ENCODE assay signal across 8 cellular contexts in genomic region chr19:12838182-12838890, GRCh38. TPM values are rescaled to one million over a fixed set of nuclear protein-coding genes. Genes with fewer than 3 reads are reported as not detected.
DNase-seq lines count a peak whose midpoint lies in the region; ATAC-seq and TF ChIP-seq lines count a peak whose summit lies in the region.

Gene MAST1, plus strand, starts transcription at chr19:12838515. Its CDS starts 58 bp downstream, at chr19:12838573.

- H3K4me2 ChIP-seq in PC-3 (ENCODE audit: low read length) = peak within 1 kb of the TSS; percentile 94

- H3K27ac ChIP-seq in C4-2B (peak within 1 kb of the TSS; percentile 10), PC-3 (ENCODE audit: low read length) (no peak within 1 kb of the TSS), gastrocnemius medialis (no peak within 1 kb of the TSS)

- intact Hi-C loops in PC-3 (cut with micrococcal nuclease) = loop anchor here (5.0 kb wide), 1 partner anchor 36 kb away; the partner anchor contains the start of genes PRDX2 and THSD8
- intact Hi-C loops in left cardiac atrium (cut with DNase I) = no loop called here
- intact Hi-C loops in gastrocnemius medialis (cut with DNase I; ENCODE audit: low total_unique reads) = no loop called here

- H3K27ac Mint-ChIP-seq in activated naive CD4-positive, alpha-beta T cell treated with anti-CD3 and anti-CD28 coated beads, Interleukin-2, amount 50 U/mL, for 72 hours = peak within 1 kb of the TSS in 1 of 2 donors; percentile 33

- H3K27me3 ChIP-seq in PC-3 (ENCODE audit: low read length) (peaks cover 11% of the 10 kb centered on the region), gastrocnemius medialis (peaks cover 91 to 96% (median 92%) of the 10 kb centered on the region in 3 donors)

- TF ChIP-seq POLR2A in gastrocnemius medialis (IDR thresholded peaks at IDR 0.05) = no peak

- peak; percentile 97 for TF ChIP-seq CTCF in C4-2B (conservative IDR thresholded peaks at IDR 0.05)
- no peak for TF ChIP-seq CTCF in HFF-Myc (IDR thresholded peaks at IDR 0.05; ENCODE audit: low read depth, low read length, missing control alignments)
- peak; percentile 56 for TF ChIP-seq CTCF in PC-3 (conservative IDR thresholded peaks at IDR 0.05; ENCODE audit: low read depth, low read length)
- TF ChIP-seq CTCF in gastrocnemius medialis (IDR thresholded peaks at IDR 0.05 in 4 of 5, conservative IDR thresholded peaks at IDR 0.05 in 1 of 5) = peak in 4 of 5 experiments; percentile 12 to 51 (median 42)

- CTCF ChIA-PET in PC-3 (lab: Charles Lee) = interaction anchor here (0.6 kb wide), 2 partner anchors 34 to 71 kb away, joined by 3 to 5 read pairs; no protein-coding TSS in a partner anchor

- H3K36me3 ChIP-seq in PC-3 (ENCODE audit: low read depth, low read length) (no peaks in the 10 kb centered on the region), gastrocnemius medialis (no peaks in the 10 kb centered on the region)

- H3K4me1 ChIP-seq in PC-3 (ENCODE audit: insufficient read depth, low read length) (peaks cover 17% of the 10 kb centered on the region), gastrocnemius medialis (peaks cover 6 to 9% of the 10 kb centered on the region in 2 donors)

- DNase-seq in HFF-Myc (ENCODE audit: extremely low read depth, low read depth) = no peak
- peak; percentile 80 for DNase-seq in PC-3
- DNase-seq in activated naive CD4-positive, alpha-beta T cell treated with anti-CD3 and anti-CD28 coated beads, Interleukin-2, amount 50 U/mL, for 72 hours (ENCODE audit: low spot score in 2 of 2) = peak in 1 of 2 donors; percentile 70
- peak; percentile 26 for DNase-seq in left cardiac atrium
- DNase-seq in gastrocnemius medialis = no peak

- ATAC-seq in PC-3 (peak; percentile 75), left cardiac atrium (peak; percentile 55 to 62), gastrocnemius medialis (peak in 1 of 2 donors; percentile 51), GM18502 (IDR thresholded peaks at IDR 0.05; ENCODE audit: poor library complexity, unreplicated experiment) (no peak), GM19351 (IDR thresholded peaks at IDR 0.05; ENCODE audit: unreplicated experiment) (no peak)
- peak; percentile 52 to 70 for ATAC-seq in activated naive CD4-positive, alpha-beta T cell treated with anti-CD3 and anti-CD28 coated beads, Interleukin-2, amount 50 U/mL, for 72 hours

- H3K4me3 ChIP-seq in HFF-Myc (replicated peaks; ENCODE audit: low read depth, low read length) = peak within 1 kb of the TSS; percentile 35
- H3K4me3 ChIP-seq in PC-3 (ENCODE audit: low read length) = peak within 1 kb of the TSS; percentile 96
- peak within 1 kb of the TSS in 3 of 4 donors; percentile 22 to 38 (median 36) for H3K4me3 ChIP-seq in gastrocnemius medialis

- peaks cover 4 to 17% of the 10 kb centered on the region in 2 donors for H3K36me3 Mint-ChIP-seq in activated naive CD4-positive, alpha-beta T cell treated with anti-CD3 and anti-CD28 coated beads, Interleukin-2, amount 50 U/mL, for 72 hours

- no TSS peak for BruUV-seq in PC-3 (replicated peaks; lab: Mats Ljungman, UMichigan)

- peak within 1 kb of the TSS; percentile 65 for H3K9ac ChIP-seq in PC-3 (ENCODE audit: low read length)

- in situ Hi-C loops in gastrocnemius medialis (cut with MboI; ENCODE audit: low sequenced_read_pairs in 4 of 4) = no loop called here

- peaks cover 13% of the 10 kb centered on the region for H3F3A ChIP-seq in PC-3 (ENCODE audit: low read length, unreplicated experiment)

- no peaks in the 10 kb centered on the region for H3K9me3 ChIP-seq in PC-3 (ENCODE audit: low read length)
- H3K9me3 ChIP-seq in gastrocnemius medialis = no peaks in the 10 kb centered on the region

- 0 out of 2 replicates have a peak, but pooled peaks cover 4% of the 10 kb centered on the region for H4K20me1 ChIP-seq in PC-3 (ENCODE audit: low read length)

- H2AFZ ChIP-seq in PC-3 (ENCODE audit: low read length) = peak within 1 kb of the TSS; percentile 93

- H3K9me3 Mint-ChIP-seq in activated naive CD4-positive, alpha-beta T cell treated with anti-CD3 and anti-CD28 coated beads, Interleukin-2, amount 50 U/mL, for 72 hours = no peaks in the 10 kb centered on the region

- H3K79me2 ChIP-seq in PC-3 (ENCODE audit: low read length) = peaks cover 4% of the 10 kb centered on the region

- no peaks in the 10 kb centered on the region for H3K9me2 ChIP-seq in PC-3 (replicated peaks; ENCODE audit: low read length)

- POLR2A ChIA-PET in PC-3 (lab: Charles Lee; ENCODE audit: unreplicated experiment) = no interaction called here

RNA-seq across cellular contexts. Expression of gene MAST1, which starts in this region (rescaled TPM):
- total RNA-seq in PC-3 (2014; rRNA removed) (7.7 and 11.2 TPM in 2 replicates), left cardiac atrium (under 1 TPM; 0.29 to 0.37 TPM), gastrocnemius medialis (not detected)
- total RNA-seq in activated naive CD4-positive, alpha-beta T cell treated with anti-CD3 and anti-CD28 coated beads, Interleukin-2, amount 50 U/mL, for 72 hours = 1 to 10 TPM in 1 of 2 donors, under 1 TPM in 1; 0.77 to 4.6 TPM

Comparison
In these comparisons a context has a peak if more than half of its experiments do, and no peak if none do; other contexts are left out.
1. Peak in DNase-seq and ATAC-seq in left cardiac atrium; RNA of the gene not detected or under 1 TPM.
2. H3K4me3 ChIP-seq: peak in every context shown above with its lines; median percentile 96 in PC-3; 36 in gastrocnemius medialis; 35 in HFF-Myc.
3. ATAC-seq: peak in PC-3 (single experiment) and activated naive CD4-positive, alpha-beta T cell treated with anti-CD3 and anti-CD28 coated beads, Interleukin-2, amount 50 U/mL, for 72 hours (2 of 2); none in GM18502 (single experiment) and GM19351 (single experiment).